ENCODE assay signal across 12 cellular contexts in genomic region chr15:65512807-65513416, GRCh38. TPM values are rescaled to one million over a fixed set of nuclear protein-coding genes. Genes with fewer than 3 reads are reported as not detected.
DNase-seq lines count a peak whose midpoint lies in the region; ATAC-seq and TF ChIP-seq lines count a peak whose summit lies in the region.
"Had no signal": no experiment of that assay in that cellular context is flagged by ENCODE, and none has a peak within 500 bp of the region (broad histone marks: within the 10 kb centered on the region; RNA-seq: fewer than 3 reads in every experiment).

No MANE protein-coding gene starts in this region.

- no peaks in the 10 kb centered on the region for H3K9me3 Mint-ChIP-seq in nephron progenitor cell

- no peaks in the 10 kb centered on the region for H3K27me3 Mint-ChIP-seq in nephron progenitor cell (ENCODE audit: low read depth, poor library complexity)

- no peak overlapping the region for H3K27ac ChIP-seq in fibroblast of lung (ENCODE audit: insufficient read depth, low read length)

- H3K27me3 ChIP-seq in fibroblast of lung (ENCODE audit: control insufficient read depth, insufficient read depth, low read length): no peaks in the 10 kb centered on the region

- no peak overlapping the region for H3K4me2 ChIP-seq in fibroblast of lung (ENCODE audit: extremely low read depth, insufficient read depth, low read length)

- no peak overlapping the region for H3K9ac ChIP-seq in fibroblast of lung (ENCODE audit: insufficient read depth, low read length)

- H3K36me3 Mint-ChIP-seq in nephron progenitor cell (ENCODE audit: low read depth): peaks cover 33% of the 10 kb centered on the region

- peaks cover 33% of the 10 kb centered on the region for H3K4me1 Mint-ChIP-seq in nephron progenitor cell

- no peak overlapping the region for H3K4me3 Mint-ChIP-seq in nephron progenitor cell
- H3K4me3 Mint-ChIP-seq: H9 had no signal

- ATAC-seq in Right ventricle myocardium inferior (peak; percentile 57), HG02678 (IDR thresholded peaks at IDR 0.05; ENCODE audit: unreplicated experiment) (no peak)

- H3K4me1 ChIP-seq in fibroblast of lung (ENCODE audit: control insufficient read depth, extremely low read depth, insufficient read depth, low read length): peaks cover 6% of the 10 kb centered on the region

- H4K20me1 ChIP-seq in fibroblast of lung (ENCODE audit: control insufficient read depth, extremely low read depth, insufficient read depth, low read length): no peaks in the 10 kb centered on the region

- H3K79me2 ChIP-seq in fibroblast of lung (ENCODE audit: control insufficient read depth, insufficient read depth, low read length): peaks cover 36% of the 10 kb centered on the region

- H3K36me3 ChIP-seq in fibroblast of lung (ENCODE audit: control insufficient read depth, insufficient read depth, low read length): peaks cover 3% of the 10 kb centered on the region

- DNase-seq in Right ventricle myocardium inferior (ENCODE audit: missing footprints): no peak
- no peak for DNase-seq in cardiac septum (ENCODE audit: low spot score)
- peak; percentile 67 to 88 for DNase-seq in fibroblast of lung (ENCODE audit: low read depth in 2 of 2)
- DNase-seq in nephron progenitor cell: no peak
- DNase-seq in RKO (ENCODE audit: low spot score): no peak
- DNase-seq in NCI-H1930 (lab: John Stamatoyannopoulos, UW): no peak
- no peak for DNase-seq in NCI-H1092 (lab: John Stamatoyannopoulos, UW)
- DNase-seq: activated naive CD4-positive, alpha-beta T cell treated with anti-CD3 and anti-CD28 coated beads, Interleukin-2, amount 50 U/mL, for 16 hours; H9; NCI-H748 treated with DMSO at 0.1 percent for 48 hours; stimulated activated naive CD4-positive, alpha-beta T cell treated with Interleukin-2 at 50 U/mL for 16 hours had no signal

- H3K9me3 ChIP-seq in fibroblast of lung (ENCODE audit: control insufficient read depth, insufficient read depth, low read depth, low read length): no peaks in the 10 kb centered on the region

- intact Hi-C loops in Right ventricle myocardium inferior (cut with DNase I) (no loop called here), cardiac septum (cut with DNase I) (no loop called here)

- peak overlapping the region; percentile 84 for H3K27ac Mint-ChIP-seq in nephron progenitor cell

- no peak overlapping the region for H3K4me3 ChIP-seq in fibroblast of lung (replicated peaks in 1 of 4; ENCODE audit: control extremely low read depth in 1 of 4, insufficient read depth in 1 of 4, low read depth in 3 of 4, low read length in 4 of 4)

- TF ChIP-seq CTCF in fibroblast of lung (conservative IDR thresholded peaks at IDR 0.05 in 1 of 2, IDR thresholded peaks at IDR 0.05 in 1 of 2; ENCODE audit: low read depth in 1 of 2, low read length in 2 of 2) (no peak), nephron progenitor cell (IDR thresholded peaks at IDR 0.05) (no peak)

- no peak overlapping the region for H2AFZ ChIP-seq in fibroblast of lung (ENCODE audit: low read length)

RNA-seq across cellular contexts. Expression of gene DPP8, which starts 4.6 kb away (rescaled TPM):
- total RNA-seq in Right ventricle myocardium inferior (35.6 TPM), cardiac septum (35.3 TPM), fibroblast of lung (41.1 and 45.4 TPM in 2 replicates)
- 20.0 and 29.9 TPM in 2 replicates for polyA plus RNA-seq in fibroblast of lung
- 15.0 and 21.9 TPM in 2 replicates for polyA plus RNA-seq in fibroblast of lung (2012)
- 8.7 and 11.1 TPM in 2 replicates for polyA minus RNA-seq in fibroblast of lung (ENCODE audit: low replicate concordance)

RNA-seq across cellular contexts. Expression of gene HACD3, which starts 17.4 kb away (rescaled TPM):
- total RNA-seq in Right ventricle myocardium inferior (10.5 TPM), cardiac septum (9.6 TPM), fibroblast of lung (71.4 and 95.6 TPM in 2 replicates)
- 80.7 and 88.6 TPM in 2 replicates for polyA plus RNA-seq in fibroblast of lung
- polyA plus RNA-seq in fibroblast of lung (2012): 55.4 and 64.6 TPM in 2 replicates
- polyA minus RNA-seq in fibroblast of lung (ENCODE audit: low replicate concordance): 20.9 and 23.2 TPM in 2 replicates

Comparison
In these comparisons a context has a peak if more than half of its experiments do, and no peak if none do; other contexts are left out.
1. DNase-seq: peak in fibroblast of lung (2 of 2); none in Right ventricle myocardium inferior (single experiment), cardiac septum (single experiment), nephron progenitor cell (single experiment), RKO (single experiment), NCI-H1930 (0 of 2) and NCI-H1092 (single experiment).